Comparison of ENCODE assay signal across 14 cellular contexts in genomic region chr2:215579809-215580208, GRCh38.
A peak's percentile ranks its signal among the peaks of the same experiment; 100 is the strongest.
DNase-seq lines count a peak whose midpoint lies in the region; FAIRE-seq and TF ChIP-seq lines count a peak whose summit lies in the region.
"Had no signal": no experiment of that assay in that cellular context is flagged by ENCODE, and none has a peak within 500 bp of the region (broad histone marks: within the 10 kb centered on the region; RNA-seq: fewer than 3 reads in every experiment).

No MANE protein-coding gene starts in this region.

- no peak for TF ChIP-seq CTCF in H1 (IDR thresholded peaks at IDR 0.05; ENCODE audit: control extremely low read depth in 1 of 3, insufficient read depth in 1 of 3, low read depth in 1 of 3, low read length in 3 of 3)

- no peak overlapping the region for H3K56ac ChIP-seq in H1 (replicated peaks; ENCODE audit: insufficient read length, low read depth, low read length)

- FAIRE-seq in H1 (lab: Jason Lieb, UNC) = peak; percentile 39
- FAIRE-seq in small intestine (lab: Jason Lieb, UNC) = no peak
- FAIRE-seq: D721Med, frontal cortex had no signal

- H3K9me3 ChIP-seq in H1 (ENCODE audit: insufficient read depth in 2 of 2, low read depth in 1 of 2, low read length in 1 of 2) (no peaks in the 10 kb centered on the region), mesenchymal stem cell (ENCODE audit: control insufficient read depth, low read length) (no peaks in the 10 kb centered on the region), small intestine (ENCODE audit: control insufficient read depth, low read depth) (no peaks in the 10 kb centered on the region)
- H3K9me3 ChIP-seq: psoas muscle had no signal

- TF ChIP-seq POLR2A in H1 (IDR thresholded peaks at IDR 0.05; ENCODE audit: control extremely low read depth in 1 of 2, low read depth in 2 of 2, low read length in 2 of 2) = no peak

- H2BK15ac ChIP-seq in H1 (ENCODE audit: low read length) = no peak overlapping the region
- H2BK15ac ChIP-seq in mesenchymal stem cell (ENCODE audit: low read depth, poor library complexity, severe bottlenecking) = no peak overlapping the region

- no peak overlapping the region for H2BK20ac ChIP-seq in H1 (ENCODE audit: low read length)

- H4K5ac ChIP-seq in H1 (ENCODE audit: insufficient read length, low read depth, low read length) = no peak overlapping the region

- CTCF ChIA-PET in H1 (lab: Charles Lee; ENCODE audit: partially characterized antibody) = no interaction called here

- DNase-seq in EL (peak; percentile 90), NOMO-1 treated with DMSO at 0.1 percent for 48 hours (lab: John Stamatoyannopoulos, UW; ENCODE audit: unreplicated experiment) (peak; percentile 39), H1 (ENCODE audit: low read depth in 1 of 2, low spot score in 2 of 2) (no peak), mesenchymal stem cell (peak; percentile 61), SKM-1 (lab: John Stamatoyannopoulos, UW; ENCODE audit: unreplicated experiment) (no peak), small intestine (no peak)
- no peak for DNase-seq in activated CD4-positive, alpha-beta T cell treated with anti-CD3 and anti-CD28 coated beads for 4 hours
- DNase-seq in NK-92 treated with Interleukin-12 subunit alpha and Interleukin-12 subunit beta, amount 100 ng/mL, for 24 hours (lab: John Stamatoyannopoulos, UW) = no peak
- DNase-seq: activated B cell treated with CpG ODN at 0.5 μM for 24 hours, NCI-H1417, psoas muscle had no signal

- no peak overlapping the region for H3K14ac ChIP-seq in H1 (ENCODE audit: insufficient read length)
- no peak overlapping the region for H3K14ac ChIP-seq in mesenchymal stem cell (ENCODE audit: low read length in 2 of 2)

- TF ChIP-seq RAD21 in H1 (IDR thresholded peaks at IDR 0.05 in 1 of 2, conservative IDR thresholded peaks at IDR 0.05 in 1 of 2; ENCODE audit: low read depth in 2 of 2, low read length in 2 of 2) = no peak

- H3K4me3 ChIP-seq in H1 (ENCODE audit: extremely low read depth in 1 of 4, insufficient read depth in 2 of 4, low read depth in 3 of 4, low read length in 4 of 4) = no peak overlapping the region
- no peak overlapping the region for H3K4me3 ChIP-seq in mesenchymal stem cell (ENCODE audit: insufficient read depth in 1 of 2, low read depth in 1 of 2, low read length in 2 of 2)
- H3K4me3 ChIP-seq in small intestine (ENCODE audit: low read depth in 1 of 2, low read length in 2 of 2) = no peak overlapping the region
- H3K4me3 ChIP-seq: cardiac muscle cell, psoas muscle had no signal

- H3K23me2 ChIP-seq in H1 (ENCODE audit: low read depth, low read length) = no peaks in the 10 kb centered on the region

- no peaks in the 10 kb centered on the region for H4K20me1 ChIP-seq in H1 (replicated peaks in 1 of 2; ENCODE audit: control insufficient read depth in 1 of 2, insufficient read depth in 2 of 2, low read length in 2 of 2)

- H3K36me3 ChIP-seq in H1 (ENCODE audit: control insufficient read depth in 2 of 4, insufficient read depth in 4 of 4, low read length in 3 of 4) (no peaks in the 10 kb centered on the region), mesenchymal stem cell (ENCODE audit: control insufficient read depth in 1 of 2, insufficient read depth in 2 of 2, low read depth in 1 of 2, low read length in 2 of 2) (no peaks in the 10 kb centered on the region), small intestine (ENCODE audit: control insufficient read depth in 2 of 2, insufficient read depth in 2 of 2, low read length in 2 of 2) (no peaks in the 10 kb centered on the region)
- H3K36me3 ChIP-seq: cardiac muscle cell had no signal

- H3K4me2 ChIP-seq in H1 (ENCODE audit: insufficient read depth in 1 of 2, low read depth in 2 of 2, low read length in 2 of 2) (no peak overlapping the region), mesenchymal stem cell (ENCODE audit: low read length, poor library complexity, severe bottlenecking) (no peak overlapping the region)

- H4K91ac ChIP-seq in H1 (replicated peaks; ENCODE audit: insufficient read length, low read length) (no peak overlapping the region), mesenchymal stem cell (ENCODE audit: low read length) (no peak overlapping the region)

- no peak overlapping the region for H3K18ac ChIP-seq in H1 (ENCODE audit: extremely low read depth, low read length)
- no peak overlapping the region for H3K18ac ChIP-seq in mesenchymal stem cell (ENCODE audit: low read depth in 1 of 2, low read length in 2 of 2)

- H3K79me2 ChIP-seq in H1 (ENCODE audit: control insufficient read depth in 1 of 2, insufficient read depth in 2 of 2, low read length in 2 of 2) = no peaks in the 10 kb centered on the region

- H2AFZ ChIP-seq in H1 (ENCODE audit: low read length) (no peak overlapping the region), mesenchymal stem cell (ENCODE audit: low read depth, low read length) (no peak overlapping the region)

- H3K27ac ChIP-seq in H1 (ENCODE audit: low read depth, low read length) (no peak overlapping the region), mesenchymal stem cell (ENCODE audit: low read length, poor library complexity, severe bottlenecking) (no peak overlapping the region), small intestine (ENCODE audit: low read depth in 1 of 2, low read length in 1 of 2) (no peak overlapping the region)
- H3K27ac ChIP-seq: cardiac muscle cell, psoas muscle had no signal

- no peak overlapping the region for H2BK5ac ChIP-seq in H1 (ENCODE audit: low read depth, low read length)
- H2BK5ac ChIP-seq in mesenchymal stem cell (ENCODE audit: low read depth, low read length, poor library complexity, severe bottlenecking) = no peak overlapping the region

- POLR2A ChIA-PET in H1 (lab: Charles Lee; ENCODE audit: partially characterized antibody) = no interaction called here

- WGBS in H1 (ENCODE audit: extremely low coverage in 1 of 2, insufficient coverage in 1 of 2, insufficient read length in 1 of 2, insufficient replicate concordance in 2 of 2, low coverage in 1 of 2, low lambda C conversion rate in 2 of 2, missing lambda C conversion rate in 1 of 2), 2 experiments = 60% methylated on average over 3 of the region's 3 CpGs; no CpG with 5 or more reads in 1 of the 2 experiments
- 58% methylated on average over 1 of the region's 3 CpGs for WGBS in mesenchymal stem cell
- 40 to 58% (median 51%) methylated on average over 3 of the region's 3 CpGs for WGBS in small intestine, 3 donors

- H3K4me1 ChIP-seq in H1 (replicated peaks in 1 of 4; ENCODE audit: control insufficient read depth in 3 of 4, insufficient read depth in 4 of 4, low read length in 3 of 4) = no peaks in the 10 kb centered on the region
- peaks cover 1% of the 10 kb centered on the region for H3K4me1 ChIP-seq in mesenchymal stem cell (ENCODE audit: control insufficient read depth, insufficient read depth, low read depth, low read length)
- no peaks in the 10 kb centered on the region for H3K4me1 ChIP-seq in small intestine (ENCODE audit: control insufficient read depth in 2 of 2, insufficient read depth in 1 of 2, low read depth in 1 of 2, low read length in 1 of 2)
- H3K4me1 ChIP-seq: psoas muscle had no signal

- TF ChIP-seq EP300 in H1 (IDR thresholded peaks at IDR 0.05; ENCODE audit: borderline replicate concordance in 1 of 2, low read depth in 2 of 2, low read length in 2 of 2) = no peak

- H2BK120ac ChIP-seq in H1 (replicated peaks; ENCODE audit: low read depth, low read length) (no peak overlapping the region), mesenchymal stem cell (ENCODE audit: low read depth, low read length) (no peak overlapping the region)

- H3K4ac ChIP-seq in H1 (replicated peaks; ENCODE audit: insufficient read length, low read depth, low read length) = no peak overlapping the region
- no peak overlapping the region for H3K4ac ChIP-seq in mesenchymal stem cell (ENCODE audit: low read depth in 1 of 2, low read length in 2 of 2)

- H3K79me1 ChIP-seq in H1 (ENCODE audit: low read depth, low read length) (no peaks in the 10 kb centered on the region), mesenchymal stem cell (replicated peaks; ENCODE audit: low read length, poor library complexity, severe bottlenecking) (no peaks in the 10 kb centered on the region)

- H2AK5ac ChIP-seq in H1 (ENCODE audit: low read depth, low read length) (no peak overlapping the region), mesenchymal stem cell (ENCODE audit: low read length, severe bottlenecking) (no peak overlapping the region)

- no peaks in the 10 kb centered on the region for H3K27me3 ChIP-seq in H1 (replicated peaks in 1 of 4; ENCODE audit: control insufficient read depth in 3 of 4, extremely low read depth in 1 of 4, insufficient read depth in 3 of 4, low read length in 3 of 4)
- H3K27me3 ChIP-seq in mesenchymal stem cell (ENCODE audit: control insufficient read depth in 1 of 2, insufficient read depth in 1 of 2, low read length in 2 of 2) = no peaks in the 10 kb centered on the region
- no peaks in the 10 kb centered on the region for H3K27me3 ChIP-seq in small intestine (ENCODE audit: control insufficient read depth in 2 of 2, insufficient read depth in 2 of 2, low read length in 2 of 2)
- H3K27me3 ChIP-seq: cardiac muscle cell had no signal

- H2BK12ac ChIP-seq in H1 (ENCODE audit: low read depth, low read length) = no peak overlapping the region
- H2BK12ac ChIP-seq in mesenchymal stem cell (ENCODE audit: low read length in 2 of 2) = no peak overlapping the region

- H3K9ac ChIP-seq in H1 (replicated peaks in 1 of 4; ENCODE audit: extremely low read depth in 1 of 4, low read depth in 3 of 4, low read length in 3 of 4) (no peak overlapping the region), mesenchymal stem cell (ENCODE audit: low read length) (peak overlapping the region; percentile 80)

- no peak overlapping the region for H4K8ac ChIP-seq in H1 (ENCODE audit: extremely low read depth, insufficient read depth, low read length)
- H4K8ac ChIP-seq in mesenchymal stem cell (ENCODE audit: low read length) = no peak overlapping the region

- H3K23ac ChIP-seq in H1 (ENCODE audit: insufficient read length) (no peak overlapping the region), mesenchymal stem cell (ENCODE audit: low read length in 2 of 2) (no peak overlapping the region)

TF ChIP-seq in H1, 55 proteins besides CTCF, POLR2A, EP300 and RAD21 (continues in another document):
- TF ChIP-seq JUN (IDR thresholded peaks at IDR 0.05; ENCODE audit: low read depth, low read length) (no peak), KDM1A (IDR thresholded peaks at IDR 0.05; ENCODE audit: borderline replicate concordance, low read length) (no peak), KDM4A (IDR thresholded peaks at IDR 0.05; ENCODE audit: low read depth, low read length, severe bottlenecking) (no peak), BACH1 (IDR thresholded peaks at IDR 0.05; ENCODE audit: low read length) (no peak), CTBP2 (IDR thresholded peaks at IDR 0.05; ENCODE audit: borderline replicate concordance, insufficient read depth, insufficient read length, low read length) (no peak)

Comparison
In these comparisons a context has a peak if more than half of its experiments do, and no peak if none do; other contexts are left out.
1. DNase-seq: peak in EL (single experiment), NOMO-1 treated with DMSO at 0.1 percent for 48 hours (single experiment) and mesenchymal stem cell (single experiment); none in H1 (0 of 2), activated CD4-positive, alpha-beta T cell treated with anti-CD3 and anti-CD28 coated beads for 4 hours (0 of 2), NK-92 treated with Interleukin-12 subunit alpha and Interleukin-12 subunit beta, amount 100 ng/mL, for 24 hours (single experiment), SKM-1 (single experiment) and small intestine (single experiment).